In genomic region chr12:55996715-55997534, GRCh38 we compare ENCODE assay signal across 1 cellular context.
TF ChIP-seq lines count a peak whose summit lies in the region.

Gene SUOX, plus strand, starts transcription at chr12:55997276. Its CDS starts 4,946 bp downstream, at chr12:56002222.

TF ChIP-seq in GM23338, 12 proteins besides CTCF, POLR2A, EP300 and RAD21 (continued from another document):
- TF ChIP-seq, protein P1, sequence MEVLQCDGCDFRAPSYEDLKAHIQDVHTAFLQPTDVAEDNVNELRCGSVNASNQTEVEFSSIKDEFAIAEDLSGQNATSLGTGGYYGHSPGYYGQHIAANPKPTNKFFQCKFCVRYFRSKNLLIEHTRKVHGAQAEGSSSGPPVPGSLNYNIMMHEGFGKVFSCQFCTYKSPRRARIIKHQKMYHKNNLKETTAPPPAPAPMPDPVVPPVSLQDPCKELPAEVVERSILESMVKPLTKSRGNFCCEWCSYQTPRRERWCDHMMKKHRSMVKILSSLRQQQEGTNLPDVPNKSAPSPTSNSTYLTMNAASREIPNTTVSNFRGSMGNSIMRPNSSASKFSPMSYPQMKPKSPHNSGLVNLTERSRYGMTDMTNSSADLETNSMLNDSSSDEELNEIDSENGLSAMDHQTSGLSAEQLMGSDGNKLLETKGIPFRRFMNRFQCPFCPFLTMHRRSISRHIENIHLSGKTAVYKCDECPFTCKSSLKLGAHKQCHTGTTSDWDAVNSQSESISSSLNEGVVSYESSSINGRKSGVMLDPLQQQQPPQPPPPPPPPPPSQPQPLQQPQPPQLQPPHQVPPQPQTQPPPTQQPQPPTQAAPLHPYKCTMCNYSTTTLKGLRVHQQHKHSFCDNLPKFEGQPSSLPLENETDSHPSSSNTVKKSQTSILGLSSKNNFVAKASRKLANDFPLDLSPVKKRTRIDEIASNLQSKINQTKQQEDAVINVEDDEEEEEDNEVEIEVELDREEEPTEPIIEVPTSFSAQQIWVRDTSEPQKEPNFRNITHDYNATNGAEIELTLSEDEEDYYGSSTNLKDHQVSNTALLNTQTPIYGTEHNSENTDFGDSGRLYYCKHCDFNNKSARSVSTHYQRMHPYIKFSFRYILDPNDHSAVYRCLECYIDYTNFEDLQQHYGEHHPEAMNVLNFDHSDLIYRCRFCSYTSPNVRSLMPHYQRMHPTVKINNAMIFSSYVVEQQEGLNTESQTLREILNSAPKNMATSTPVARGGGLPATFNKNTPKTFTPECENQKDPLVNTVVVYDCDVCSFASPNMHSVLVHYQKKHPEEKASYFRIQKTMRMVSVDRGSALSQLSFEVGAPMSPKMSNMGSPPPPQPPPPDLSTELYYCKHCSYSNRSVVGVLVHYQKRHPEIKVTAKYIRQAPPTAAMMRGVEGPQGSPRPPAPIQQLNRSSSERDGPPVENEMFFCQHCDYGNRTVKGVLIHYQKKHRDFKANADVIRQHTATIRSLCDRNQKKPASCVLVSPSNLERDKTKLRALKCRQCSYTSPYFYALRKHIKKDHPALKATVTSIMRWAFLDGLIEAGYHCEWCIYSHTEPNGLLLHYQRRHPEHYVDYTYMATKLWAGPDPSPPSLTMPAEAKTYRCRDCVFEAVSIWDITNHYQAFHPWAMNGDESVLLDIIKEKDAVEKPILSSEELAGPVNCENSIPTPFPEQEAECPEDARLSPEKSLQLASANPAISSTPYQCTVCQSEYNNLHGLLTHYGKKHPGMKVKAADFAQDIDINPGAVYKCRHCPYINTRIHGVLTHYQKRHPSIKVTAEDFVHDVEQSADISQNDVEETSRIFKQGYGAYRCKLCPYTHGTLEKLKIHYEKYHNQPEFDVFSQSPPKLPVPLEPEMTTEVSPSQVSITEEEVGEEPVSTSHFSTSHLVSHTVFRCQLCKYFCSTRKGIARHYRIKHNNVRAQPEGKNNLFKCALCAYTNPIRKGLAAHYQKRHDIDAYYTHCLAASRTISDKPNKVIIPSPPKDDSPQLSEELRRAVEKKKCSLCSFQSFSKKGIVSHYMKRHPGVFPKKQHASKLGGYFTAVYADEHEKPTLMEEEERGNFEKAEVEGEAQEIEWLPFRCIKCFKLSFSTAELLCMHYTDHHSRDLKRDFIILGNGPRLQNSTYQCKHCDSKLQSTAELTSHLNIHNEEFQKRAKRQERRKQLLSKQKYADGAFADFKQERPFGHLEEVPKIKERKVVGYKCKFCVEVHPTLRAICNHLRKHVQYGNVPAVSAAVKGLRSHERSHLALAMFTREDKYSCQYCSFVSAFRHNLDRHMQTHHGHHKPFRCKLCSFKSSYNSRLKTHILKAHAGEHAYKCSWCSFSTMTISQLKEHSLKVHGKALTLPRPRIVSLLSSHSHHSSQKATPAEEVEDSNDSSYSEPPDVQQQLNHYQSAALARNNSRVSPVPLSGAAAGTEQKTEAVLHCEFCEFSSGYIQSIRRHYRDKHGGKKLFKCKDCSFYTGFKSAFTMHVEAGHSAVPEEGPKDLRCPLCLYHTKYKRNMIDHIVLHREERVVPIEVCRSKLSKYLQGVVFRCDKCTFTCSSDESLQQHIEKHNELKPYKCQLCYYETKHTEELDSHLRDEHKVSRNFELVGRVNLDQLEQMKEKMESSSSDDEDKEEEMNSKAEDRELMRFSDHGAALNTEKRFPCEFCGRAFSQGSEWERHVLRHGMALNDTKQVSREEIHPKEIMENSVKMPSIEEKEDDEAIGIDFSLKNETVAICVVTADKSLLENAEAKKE (CRISPR knock-in tag; IDR thresholded peaks at IDR 0.05), result no peak
- TF ChIP-seq STAT1 (IDR thresholded peaks at IDR 0.05; ENCODE audit: unreplicated experiment) (no peak), CREB1 (CRISPR knock-in tag; IDR thresholded peaks at IDR 0.05; ENCODE audit: low read depth) (no peak)
